In the genomic region with DNA sequence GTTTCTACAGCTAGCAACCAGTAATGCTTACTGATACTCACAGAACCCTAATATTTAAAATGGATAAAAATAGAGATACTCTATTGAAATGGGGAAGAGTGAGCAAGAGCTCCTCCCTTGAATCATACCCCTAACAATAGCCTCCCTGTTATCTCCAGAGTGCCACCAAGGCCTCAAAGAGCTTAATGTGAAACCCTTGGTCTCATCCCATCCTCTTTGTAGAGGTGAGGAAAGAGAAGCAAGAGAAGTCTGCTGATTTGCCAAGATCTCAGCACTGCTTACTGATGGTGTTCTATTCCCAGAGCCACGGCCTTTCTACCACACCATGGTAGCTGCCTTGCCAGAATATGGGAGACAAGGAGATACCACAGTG, we compare ENCODE assay signal across 33 cellular contexts.
"Had no signal": no experiment of that assay in that cellular context is flagged by ENCODE, and none has a peak within 500 bp of the region (broad histone marks: within the 10 kb centered on the region; RNA-seq: fewer than 3 reads in every experiment).

No MANE protein-coding gene starts in this region.

- H3K27me3 ChIP-seq: adrenal gland, body of pancreas, breast epithelium, cardiac muscle cell had no signal

- DNase-seq: activated B cell treated with CpG ODN at 0.5 μM for 24 hours; activated CD4-positive, alpha-beta memory T cell treated with anti-CD3 and anti-CD28 coated beads for 36 hours; activated CD4-positive, alpha-beta T cell treated with anti-CD3 and anti-CD28 coated beads, Interleukin-2, amount 10 ng/mL, durations not matched to agents 24 days and 14 days; activated CD8-positive, alpha-beta memory T cell treated with anti-CD3 and anti-CD28 coated beads, Interleukin-2, amount 10 ng/mL, durations not matched to agents 7 days and 5 days; activated CD8-positive, alpha-beta memory T cell treated with anti-CD3 and anti-CD28 coated beads, Interleukin-2, amount 50 U/mL, for 4 hours; activated CD8-positive, alpha-beta T cell treated with anti-CD3 and anti-CD28 coated beads, Interleukin-2, amount 10 ng/mL, durations not matched to agents 7 days and 5 days; activated naive CD4-positive, alpha-beta T cell treated with anti-CD3 and anti-CD28 coated beads for 36 hours; activated naive CD8-positive, alpha-beta T cell treated with anti-CD3 and anti-CD28 coated beads for 36 hours; activated naive CD8-positive, alpha-beta T cell treated with anti-CD3 and anti-CD28 coated beads, Interleukin-2, amount 50 U/mL, for 24 hours; activated T-cell treated with anti-CD3 and anti-CD28 coated beads, Interleukin-2, amount 50 U/mL, for 1 hour; activated T-cell treated with anti-CD3 and anti-CD28 coated beads, Interleukin-2, amount 50 U/mL, for 48 hours; aorta; central memory CD4-positive, alpha-beta T cell; cerebellar nuclear complex; effector CD4-positive, alpha-beta T cell; effector memory CD8-positive, alpha-beta T cell; esophagus squamous epithelium; T-helper 1 cell; T-helper 17 cell; T1000; WERI-Rb-1 had no signal

- H3K27ac ChIP-seq: adrenal gland, body of pancreas, breast epithelium, cardiac muscle cell, coronary artery, epithelial cell of prostate, esophagus squamous epithelium, WERI-Rb-1 had no signal

- H3K4me3 Mint-ChIP-seq: activated B cell treated with CpG ODN at 0.5 μM for 24 hours; activated CD4-positive, alpha-beta memory T cell treated with anti-CD3 and anti-CD28 coated beads for 36 hours; activated CD4-positive, alpha-beta T cell treated with anti-CD3 and anti-CD28 coated beads, Interleukin-2, amount 10 ng/mL, durations not matched to agents 24 days and 14 days; activated CD8-positive, alpha-beta memory T cell treated with anti-CD3 and anti-CD28 coated beads, Interleukin-2, amount 10 ng/mL, durations not matched to agents 7 days and 5 days; activated CD8-positive, alpha-beta T cell treated with anti-CD3 and anti-CD28 coated beads, Interleukin-2, amount 10 ng/mL, durations not matched to agents 7 days and 5 days; activated naive CD4-positive, alpha-beta T cell treated with anti-CD3 and anti-CD28 coated beads for 36 hours; activated naive CD4-positive, alpha-beta T cell treated with anti-CD3 and anti-CD28 coated beads, Interleukin-2, amount 50 U/mL, for 24 hours; activated naive CD8-positive, alpha-beta T cell treated with anti-CD3 and anti-CD28 coated beads for 36 hours; activated naive CD8-positive, alpha-beta T cell treated with anti-CD3 and anti-CD28 coated beads, Interleukin-2, amount 50 U/mL, for 24 hours; activated T-helper 1 cell treated with anti-CD3 and anti-CD28 coated beads, Interleukin-12 subunit alpha, Interleukin-12 subunit beta, Interleukin-2, Interleukin-4 antibody, amounts not matched to agents 30 ng/mL and 10 ng/mL and 1 ng/mL, durations not matched to agents 14 hours and 24 hours and 36 hours; dendritic cell treated with granulocyte-macrophage colony-stimulating factor and Interleukin-4, amounts not matched to agents 40 ng/mL and 50 ng/mL, for 4 days; effector memory CD8-positive, alpha-beta T cell; T-helper 17 cell; T-helper 2 cell treated with Interferon-gamma antibody and Interleukin-4, amounts not matched to agents 5 μg/mL and 100 μg/mL, for 36 hours had no signal

- H3K36me3 Mint-ChIP-seq: activated CD4-positive, alpha-beta memory T cell treated with anti-CD3 and anti-CD28 coated beads for 36 hours; activated CD8-positive, alpha-beta memory T cell treated with anti-CD3 and anti-CD28 coated beads, Interleukin-2, amount 10 ng/mL, durations not matched to agents 7 days and 5 days; activated naive CD4-positive, alpha-beta T cell treated with anti-CD3 and anti-CD28 coated beads, Interleukin-2, amount 50 U/mL, for 24 hours; activated naive CD8-positive, alpha-beta T cell treated with anti-CD3 and anti-CD28 coated beads for 36 hours had no signal

- ATAC-seq: activated CD4-positive, CD25-positive, alpha-beta regulatory T cell treated with anti-CD3 and anti-CD28 coated beads, Interleukin-2, amount 50 U/mL, for 24 hours; activated CD8-positive, alpha-beta memory T cell treated with anti-CD3 and anti-CD28 coated beads, Interleukin-2, amount 10 ng/mL, durations not matched to agents 7 days and 5 days; activated CD8-positive, alpha-beta T cell treated with anti-CD3 and anti-CD28 coated beads, Interleukin-2, amount 10 ng/mL, durations not matched to agents 7 days and 5 days; activated naive CD8-positive, alpha-beta T cell treated with anti-CD3 and anti-CD28 coated beads, Interleukin-2, amount 50 U/mL, for 24 hours; body of pancreas; effector memory CD8-positive, alpha-beta T cell; T-helper 17 cell had no signal

- H3K9me3 ChIP-seq: adrenal gland, body of pancreas, breast epithelium, esophagus squamous epithelium had no signal

- H3K27ac Mint-ChIP-seq: activated B cell treated with CpG ODN at 0.5 μM for 24 hours; activated CD4-positive, alpha-beta memory T cell treated with anti-CD3 and anti-CD28 coated beads for 36 hours; activated CD4-positive, alpha-beta T cell treated with anti-CD3 and anti-CD28 coated beads, Interleukin-2, amount 10 ng/mL, durations not matched to agents 24 days and 14 days; activated CD8-positive, alpha-beta memory T cell treated with anti-CD3 and anti-CD28 coated beads, Interleukin-2, amount 10 ng/mL, durations not matched to agents 7 days and 5 days; activated CD8-positive, alpha-beta T cell treated with anti-CD3 and anti-CD28 coated beads, Interleukin-2, amount 10 ng/mL, durations not matched to agents 7 days and 5 days; activated naive CD4-positive, alpha-beta T cell treated with anti-CD3 and anti-CD28 coated beads for 36 hours; activated naive CD4-positive, alpha-beta T cell treated with anti-CD3 and anti-CD28 coated beads, Interleukin-2, amount 50 U/mL, for 24 hours; activated naive CD8-positive, alpha-beta T cell treated with anti-CD3 and anti-CD28 coated beads for 36 hours; activated naive CD8-positive, alpha-beta T cell treated with anti-CD3 and anti-CD28 coated beads, Interleukin-2, amount 50 U/mL, for 24 hours; activated T-helper 1 cell treated with anti-CD3 and anti-CD28 coated beads, Interleukin-12 subunit alpha, Interleukin-12 subunit beta, Interleukin-2, Interleukin-4 antibody, amounts not matched to agents 30 ng/mL and 10 ng/mL and 1 ng/mL, durations not matched to agents 14 hours and 24 hours and 36 hours; activated T-helper 2 cell treated with anti-CD3 and anti-CD28 coated beads, Interferon-gamma antibody, Interleukin-2, Interleukin-4, amounts not matched to agents 10 μg/mL and 5 μg/mL and 100 μg/mL, durations not matched to agents 14 hours and 24 hours and 36 hours; dendritic cell treated with granulocyte-macrophage colony-stimulating factor and Interleukin-4, amounts not matched to agents 40 ng/mL and 50 ng/mL, for 4 days; effector memory CD8-positive, alpha-beta T cell; T-helper 17 cell; T-helper 2 cell treated with Interferon-gamma antibody and Interleukin-4, amounts not matched to agents 5 μg/mL and 100 μg/mL, for 36 hours had no signal

- H3K9me3 Mint-ChIP-seq: activated B cell treated with CpG ODN at 0.5 μM for 24 hours; activated CD4-positive, alpha-beta memory T cell treated with anti-CD3 and anti-CD28 coated beads for 36 hours; activated naive CD4-positive, alpha-beta T cell treated with anti-CD3 and anti-CD28 coated beads for 36 hours; activated naive CD4-positive, alpha-beta T cell treated with anti-CD3 and anti-CD28 coated beads, Interleukin-2, amount 50 U/mL, for 24 hours; activated naive CD8-positive, alpha-beta T cell treated with anti-CD3 and anti-CD28 coated beads for 36 hours; activated naive CD8-positive, alpha-beta T cell treated with anti-CD3 and anti-CD28 coated beads, Interleukin-2, amount 50 U/mL, for 24 hours; activated T-helper 1 cell treated with anti-CD3 and anti-CD28 coated beads, Interleukin-12 subunit alpha, Interleukin-12 subunit beta, Interleukin-2, Interleukin-4 antibody, amounts not matched to agents 30 ng/mL and 10 ng/mL and 1 ng/mL, durations not matched to agents 14 hours and 24 hours and 36 hours; activated T-helper 2 cell treated with anti-CD3 and anti-CD28 coated beads, Interferon-gamma antibody, Interleukin-2, Interleukin-4, amounts not matched to agents 10 μg/mL and 5 μg/mL and 100 μg/mL, durations not matched to agents 14 hours and 24 hours and 36 hours; dendritic cell treated with granulocyte-macrophage colony-stimulating factor and Interleukin-4, amounts not matched to agents 40 ng/mL and 50 ng/mL, for 4 days; effector memory CD8-positive, alpha-beta T cell; T-helper 2 cell treated with Interferon-gamma antibody and Interleukin-4, amounts not matched to agents 5 μg/mL and 100 μg/mL, for 36 hours had no signal

- H3K27me3 Mint-ChIP-seq: activated CD4-positive, alpha-beta memory T cell treated with anti-CD3 and anti-CD28 coated beads for 36 hours; activated naive CD4-positive, alpha-beta T cell treated with anti-CD3 and anti-CD28 coated beads, Interleukin-2, amount 50 U/mL, for 24 hours; activated naive CD8-positive, alpha-beta T cell treated with anti-CD3 and anti-CD28 coated beads for 36 hours had no signal

- H3K4me1 Mint-ChIP-seq: activated CD4-positive, alpha-beta T cell treated with anti-CD3 and anti-CD28 coated beads, Interleukin-2, amount 10 ng/mL, durations not matched to agents 24 days and 14 days; activated CD8-positive, alpha-beta memory T cell treated with anti-CD3 and anti-CD28 coated beads, Interleukin-2, amount 10 ng/mL, durations not matched to agents 7 days and 5 days; activated naive CD4-positive, alpha-beta T cell treated with anti-CD3 and anti-CD28 coated beads, Interleukin-2, amount 50 U/mL, for 24 hours; activated naive CD8-positive, alpha-beta T cell treated with anti-CD3 and anti-CD28 coated beads for 36 hours had no signal
